In the genomic region with DNA sequence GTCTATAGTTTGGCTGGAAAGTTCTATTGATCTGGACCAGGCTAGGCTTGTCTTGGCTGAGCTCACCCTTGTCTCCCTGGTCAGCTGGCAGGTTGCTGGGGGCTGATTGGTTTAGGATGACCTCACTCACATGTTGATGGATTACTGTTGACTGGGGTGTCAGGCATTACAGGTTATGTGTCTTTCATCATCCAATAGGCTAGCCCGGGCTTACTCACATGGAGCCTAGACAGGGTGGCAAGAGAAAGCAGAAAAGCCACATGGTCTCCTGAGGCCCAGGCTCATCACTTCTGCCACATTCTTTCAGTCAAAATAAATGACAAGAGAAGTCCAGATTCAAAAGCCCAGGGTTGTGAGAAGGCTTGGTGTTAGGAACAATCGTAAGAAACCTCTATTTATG, we compare ENCODE assay signal across 27 cellular contexts.
"Had no signal": no experiment of that assay in that cellular context is flagged by ENCODE, and none has a peak within 500 bp of the region (broad histone marks: within the 10 kb centered on the region; RNA-seq: fewer than 3 reads in every experiment).

No MANE protein-coding gene starts in this region.

- ATAC-seq: gastrocnemius medialis; mucosa of descending colon; natural killer cell treated with Interleukin-12 subunit alpha and Interleukin-12 subunit beta and Interleukin-15 and Interleukin-18, amount 100 ng/mL, for 72 hours; sciatic nerve; stimulated activated effector memory CD8-positive, alpha-beta T cell treated with anti-CD3 and anti-CD28 coated beads, Interleukin-12 subunit alpha, Interleukin-12 subunit beta, amount 100 ng/mL, for 72 hours; upper lobe of right lung had no signal

- H3K27ac ChIP-seq: brain microvascular endothelial cell, gastrocnemius medialis, left ventricle myocardium inferior, skin epidermis, thyroid gland, upper lobe of right lung had no signal

- H3K4me1 ChIP-seq: gastrocnemius medialis, left ventricle myocardium inferior, upper lobe of right lung had no signal

- H3K27me3 ChIP-seq: brain microvascular endothelial cell, thyroid gland, upper lobe of right lung had no signal

- H3K9me3 ChIP-seq: gastrocnemius medialis, left ventricle myocardium inferior, mucosa of descending colon, thyroid gland, upper lobe of right lung had no signal

- H3K36me3 ChIP-seq: brain microvascular endothelial cell, gastrocnemius medialis, left ventricle myocardium inferior, thyroid gland, upper lobe of right lung had no signal

- FAIRE-seq: astrocyte, islet of Langerhans had no signal

- H3K4me3 ChIP-seq: gastrocnemius medialis, left ventricle myocardium inferior, lung, mucosa of descending colon, skin epidermis, thyroid gland, upper lobe of right lung had no signal

- DNase-seq: activated CD4-positive, alpha-beta memory T cell treated with anti-CD3 and anti-CD28 coated beads, Interleukin-2, amount 10 ng/mL, durations not matched to agents 7 days and 5 days; activated CD4-positive, alpha-beta T cell treated with anti-CD3 and anti-CD28 coated beads, Interleukin-2, amount 10 ng/mL, durations not matched to agents 7 days and 5 days; activated CD4-positive, CD25-positive, alpha-beta regulatory T cell treated with anti-CD3 and anti-CD28 coated beads, Interleukin-2, amount 50 U/mL, for 72 hours; activated CD8-positive, alpha-beta memory T cell treated with anti-CD3 and anti-CD28 coated beads, Interleukin-2, amount 50 U/mL, for 48 hours; activated gamma-delta T cell; activated naive CD4-positive, alpha-beta T cell treated with anti-CD3 and anti-CD28 coated beads, Interleukin-2, amount 10 ng/mL, durations not matched to agents 7 days and 5 days; activated naive CD8-positive, alpha-beta T cell treated with anti-CD3 and anti-CD28 coated beads, Interleukin-2, amount 10 ng/mL, durations not matched to agents 7 days and 5 days; activated T-cell treated with anti-CD3 and anti-CD28 coated beads, Interleukin-2, amount 50 U/mL, for 24 hours; brain microvascular endothelial cell; central memory CD4-positive, alpha-beta T cell; endodermal cell; gastrocnemius medialis; glutamatergic neuron; left ventricle myocardium inferior; mucosa of descending colon; stimulated activated CD4-positive, alpha-beta T cell treated with anti-CD3 and anti-CD28 coated beads, Interleukin-12 subunit alpha, Interleukin-12 subunit beta, amount 100 ng/mL, for 4 hours; stimulated activated CD4-positive, alpha-beta T cell treated with anti-CD3 and anti-CD28 coated beads, Interleukin-4, amount 100 ng/mL, for 24 hours; T-helper 2 cell; thyroid gland; upper lobe of right lung had no signal
